Comparison of ENCODE assay signal across 8 cellular contexts in genomic region chr14:105398726-105399440, GRCh38. TPM values are rescaled to one million over a fixed set of nuclear protein-coding genes. Genes with fewer than 3 reads are reported as not detected.
DNase-seq lines count a peak whose midpoint lies in the region; ATAC-seq and TF ChIP-seq lines count a peak whose summit lies in the region.

No MANE protein-coding gene starts in this region.

- H3K36me3 ChIP-seq in HUES64 (ENCODE audit: insufficient read depth, low read length) (peaks cover 20% of the 10 kb centered on the region), esophagus (ENCODE audit: control insufficient read depth in 2 of 2, insufficient read depth in 2 of 2, low read length in 1 of 2) (peaks cover 3 to 5% of the 10 kb centered on the region in 2 donors), neural cell (ENCODE audit: insufficient read depth, low read length) (no peaks in the 10 kb centered on the region)

- H3K4me1 ChIP-seq in HUES64 (ENCODE audit: insufficient read depth, low read length): no peaks in the 10 kb centered on the region
- peaks cover 0 to 19% of the 10 kb centered on the region in 2 donors for H3K4me1 ChIP-seq in esophagus (ENCODE audit: control insufficient read depth in 2 of 2, insufficient read depth in 2 of 2, low read length in 1 of 2)

- TF ChIP-seq CTCF in VCaP (conservative IDR thresholded peaks at IDR 0.05) (no peak), neural cell (IDR thresholded peaks at IDR 0.05; ENCODE audit: poor library complexity, severe bottlenecking) (no peak)

- H3K4me3 ChIP-seq in HUES64 (ENCODE audit: low read length) (peak overlapping the region; percentile 55), esophagus (ENCODE audit: low read depth in 1 of 2, low read length in 2 of 2) (peak overlapping the region; percentile 78 to 82), neural cell (ENCODE audit: low read length) (peak overlapping the region; percentile 91)

- peak; percentile 16 for ATAC-seq in GM21367 (IDR thresholded peaks at IDR 0.05; ENCODE audit: unreplicated experiment)
- ATAC-seq in GM18870 (IDR thresholded peaks at IDR 0.05; ENCODE audit: unreplicated experiment): no peak

- H3K27me3 ChIP-seq in HUES64 (ENCODE audit: insufficient read depth, low read length) (peaks cover 5% of the 10 kb centered on the region), esophagus (ENCODE audit: control insufficient read depth in 1 of 2, insufficient read depth in 2 of 2, low read length in 2 of 2) (no peaks in the 10 kb centered on the region), neural cell (ENCODE audit: insufficient read depth, low read depth, low read length) (no peaks in the 10 kb centered on the region)

- peak overlapping the region; percentile 54 for H2AFZ ChIP-seq in neural cell (ENCODE audit: low read depth, low read length)

- no peaks in the 10 kb centered on the region for H3K9me2 ChIP-seq in neural cell (ENCODE audit: insufficient read depth, low read length)

- no peak for TF ChIP-seq RAD21 in neural cell (conservative IDR thresholded peaks at IDR 0.05)

- TF ChIP-seq EP300 in neural cell (conservative IDR thresholded peaks at IDR 0.05; ENCODE audit: poor library complexity, severe bottlenecking): no peak

- DNase-seq in EH (ENCODE audit: low read depth): peak; percentile 34
- DNase-seq in putamen (ENCODE audit: low spot score): no peak

- peak overlapping the region; percentile 88 for H3K4me2 ChIP-seq in neural cell (ENCODE audit: low read length)

- peaks cover 43% of the 10 kb centered on the region for H3K9me3 ChIP-seq in HUES64 (ENCODE audit: insufficient read depth, low read depth, low read length)
- peaks cover 0 to 11% of the 10 kb centered on the region in 2 donors for H3K9me3 ChIP-seq in esophagus (ENCODE audit: control insufficient read depth in 2 of 2, insufficient read depth in 1 of 2, low read depth in 1 of 2, low read length in 1 of 2)
- H3K9me3 ChIP-seq in neural cell (ENCODE audit: low read length): no peaks in the 10 kb centered on the region

- 44% methylated on average over 40 of the region's 40 CpGs for WGBS in HUES64
- 27% methylated on average over 40 of the region's 40 CpGs for WGBS in esophagus, 2 donors

- H4K20me1 ChIP-seq in neural cell (ENCODE audit: insufficient read depth): no peaks in the 10 kb centered on the region

- peak overlapping the region; percentile 62 for H3K9ac ChIP-seq in HUES64 (ENCODE audit: low read depth, low read length)
- H3K9ac ChIP-seq in neural cell (ENCODE audit: low read length): peak overlapping the region; percentile 83

- no peaks in the 10 kb centered on the region for H3K79me2 ChIP-seq in neural cell (replicated peaks; ENCODE audit: insufficient read depth, low read length)

- H3K27ac ChIP-seq in HUES64 (ENCODE audit: low read depth, low read length): peak overlapping the region; percentile 55; the same call in 1 of the 2 replicates
- H3K27ac ChIP-seq in VCaP: peak overlapping the region; percentile 84
- peak overlapping the region; percentile 50 to 76 for H3K27ac ChIP-seq in esophagus (ENCODE audit: low read depth in 2 of 2, low read length in 1 of 2)
- H3K27ac ChIP-seq in neural cell (ENCODE audit: low read length): peak overlapping the region; percentile 78

- H3F3A ChIP-seq in neural cell (ENCODE audit: insufficient read depth, low read length, poor library complexity, severe bottlenecking): no peaks in the 10 kb centered on the region

TF ChIP-seq in neural cell, 6 proteins besides CTCF, POLR2A, EP300 and RAD21:
- no peak for TF ChIP-seq MXI1 (conservative IDR thresholded peaks at IDR 0.05; ENCODE audit: poor library complexity, severe bottlenecking)
- no peak for TF ChIP-seq POLR2AphosphoS5 (IDR thresholded peaks at IDR 0.05)
- no peak for TF ChIP-seq REST (IDR thresholded peaks at IDR 0.05; ENCODE audit: borderline replicate concordance)

RNA-seq across cellular contexts. Expression of gene TEX22, which starts 0.5 kb away (rescaled TPM):
- polyA plus RNA-seq in HUES64 (2013, experiment 1 of 2): 0.20 TPM
- 0.13 TPM for polyA plus RNA-seq in HUES64 (2013, experiment 2 of 2)
- polyA plus RNA-seq in esophagus (under 1 TPM; 0.06 to 0.14 TPM), neural cell (0.22 TPM in 1 of 2 replicates, not detected in the other)
- polyA minus RNA-seq in neural cell: 0.69 TPM in 1 of 2 replicates, not detected in the other

RNA-seq across cellular contexts. Expression of gene MTA1, which starts 20.7 kb away (rescaled TPM):
- 114 TPM for polyA plus RNA-seq in HUES64 (2013, experiment 1 of 2)
- polyA plus RNA-seq in HUES64 (2013, experiment 2 of 2): 127 TPM
- polyA plus RNA-seq in esophagus: 10 to 100 TPM; 37.4 to 70.4 TPM
- 94.0 and 101 TPM in 2 replicates for polyA plus RNA-seq in neural cell
- 80.9 and 90.3 TPM in 2 replicates for polyA minus RNA-seq in neural cell
